ENCODE assay signal across 1 cellular context in the genomic region with DNA sequence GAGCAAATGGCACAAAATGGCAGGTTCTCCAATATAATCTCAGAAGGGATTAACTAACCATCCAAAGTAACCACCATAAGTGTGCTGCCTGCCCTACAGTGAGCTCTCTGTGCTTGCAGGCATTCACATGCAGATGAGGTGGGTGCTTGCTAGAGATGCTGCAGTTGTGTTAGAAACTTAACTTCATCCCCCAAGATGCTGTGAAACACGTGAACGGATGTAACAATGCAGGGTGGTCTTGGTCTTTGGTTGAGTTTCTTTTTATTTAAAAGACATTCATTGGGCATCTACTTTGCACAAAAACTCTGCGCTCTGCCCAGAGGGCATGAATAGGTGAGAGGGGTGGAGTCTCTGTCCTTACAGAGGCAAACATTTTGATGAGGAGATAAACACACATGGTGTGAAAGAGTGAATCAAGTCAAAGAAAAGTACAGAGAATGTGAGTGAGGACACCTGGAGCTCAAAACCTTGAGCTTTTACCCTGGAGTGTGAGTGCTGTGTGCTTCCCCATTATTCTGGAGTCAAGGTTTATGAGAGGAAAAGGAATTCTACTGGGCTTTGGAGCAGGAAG.
TF ChIP-seq lines count a peak whose summit lies in the region.

No MANE protein-coding gene starts in this region.

TF ChIP-seq in GM23338, 12 proteins besides CTCF, POLR2A, EP300 and RAD21 (continued from another document):
- TF ChIP-seq, protein P1, sequence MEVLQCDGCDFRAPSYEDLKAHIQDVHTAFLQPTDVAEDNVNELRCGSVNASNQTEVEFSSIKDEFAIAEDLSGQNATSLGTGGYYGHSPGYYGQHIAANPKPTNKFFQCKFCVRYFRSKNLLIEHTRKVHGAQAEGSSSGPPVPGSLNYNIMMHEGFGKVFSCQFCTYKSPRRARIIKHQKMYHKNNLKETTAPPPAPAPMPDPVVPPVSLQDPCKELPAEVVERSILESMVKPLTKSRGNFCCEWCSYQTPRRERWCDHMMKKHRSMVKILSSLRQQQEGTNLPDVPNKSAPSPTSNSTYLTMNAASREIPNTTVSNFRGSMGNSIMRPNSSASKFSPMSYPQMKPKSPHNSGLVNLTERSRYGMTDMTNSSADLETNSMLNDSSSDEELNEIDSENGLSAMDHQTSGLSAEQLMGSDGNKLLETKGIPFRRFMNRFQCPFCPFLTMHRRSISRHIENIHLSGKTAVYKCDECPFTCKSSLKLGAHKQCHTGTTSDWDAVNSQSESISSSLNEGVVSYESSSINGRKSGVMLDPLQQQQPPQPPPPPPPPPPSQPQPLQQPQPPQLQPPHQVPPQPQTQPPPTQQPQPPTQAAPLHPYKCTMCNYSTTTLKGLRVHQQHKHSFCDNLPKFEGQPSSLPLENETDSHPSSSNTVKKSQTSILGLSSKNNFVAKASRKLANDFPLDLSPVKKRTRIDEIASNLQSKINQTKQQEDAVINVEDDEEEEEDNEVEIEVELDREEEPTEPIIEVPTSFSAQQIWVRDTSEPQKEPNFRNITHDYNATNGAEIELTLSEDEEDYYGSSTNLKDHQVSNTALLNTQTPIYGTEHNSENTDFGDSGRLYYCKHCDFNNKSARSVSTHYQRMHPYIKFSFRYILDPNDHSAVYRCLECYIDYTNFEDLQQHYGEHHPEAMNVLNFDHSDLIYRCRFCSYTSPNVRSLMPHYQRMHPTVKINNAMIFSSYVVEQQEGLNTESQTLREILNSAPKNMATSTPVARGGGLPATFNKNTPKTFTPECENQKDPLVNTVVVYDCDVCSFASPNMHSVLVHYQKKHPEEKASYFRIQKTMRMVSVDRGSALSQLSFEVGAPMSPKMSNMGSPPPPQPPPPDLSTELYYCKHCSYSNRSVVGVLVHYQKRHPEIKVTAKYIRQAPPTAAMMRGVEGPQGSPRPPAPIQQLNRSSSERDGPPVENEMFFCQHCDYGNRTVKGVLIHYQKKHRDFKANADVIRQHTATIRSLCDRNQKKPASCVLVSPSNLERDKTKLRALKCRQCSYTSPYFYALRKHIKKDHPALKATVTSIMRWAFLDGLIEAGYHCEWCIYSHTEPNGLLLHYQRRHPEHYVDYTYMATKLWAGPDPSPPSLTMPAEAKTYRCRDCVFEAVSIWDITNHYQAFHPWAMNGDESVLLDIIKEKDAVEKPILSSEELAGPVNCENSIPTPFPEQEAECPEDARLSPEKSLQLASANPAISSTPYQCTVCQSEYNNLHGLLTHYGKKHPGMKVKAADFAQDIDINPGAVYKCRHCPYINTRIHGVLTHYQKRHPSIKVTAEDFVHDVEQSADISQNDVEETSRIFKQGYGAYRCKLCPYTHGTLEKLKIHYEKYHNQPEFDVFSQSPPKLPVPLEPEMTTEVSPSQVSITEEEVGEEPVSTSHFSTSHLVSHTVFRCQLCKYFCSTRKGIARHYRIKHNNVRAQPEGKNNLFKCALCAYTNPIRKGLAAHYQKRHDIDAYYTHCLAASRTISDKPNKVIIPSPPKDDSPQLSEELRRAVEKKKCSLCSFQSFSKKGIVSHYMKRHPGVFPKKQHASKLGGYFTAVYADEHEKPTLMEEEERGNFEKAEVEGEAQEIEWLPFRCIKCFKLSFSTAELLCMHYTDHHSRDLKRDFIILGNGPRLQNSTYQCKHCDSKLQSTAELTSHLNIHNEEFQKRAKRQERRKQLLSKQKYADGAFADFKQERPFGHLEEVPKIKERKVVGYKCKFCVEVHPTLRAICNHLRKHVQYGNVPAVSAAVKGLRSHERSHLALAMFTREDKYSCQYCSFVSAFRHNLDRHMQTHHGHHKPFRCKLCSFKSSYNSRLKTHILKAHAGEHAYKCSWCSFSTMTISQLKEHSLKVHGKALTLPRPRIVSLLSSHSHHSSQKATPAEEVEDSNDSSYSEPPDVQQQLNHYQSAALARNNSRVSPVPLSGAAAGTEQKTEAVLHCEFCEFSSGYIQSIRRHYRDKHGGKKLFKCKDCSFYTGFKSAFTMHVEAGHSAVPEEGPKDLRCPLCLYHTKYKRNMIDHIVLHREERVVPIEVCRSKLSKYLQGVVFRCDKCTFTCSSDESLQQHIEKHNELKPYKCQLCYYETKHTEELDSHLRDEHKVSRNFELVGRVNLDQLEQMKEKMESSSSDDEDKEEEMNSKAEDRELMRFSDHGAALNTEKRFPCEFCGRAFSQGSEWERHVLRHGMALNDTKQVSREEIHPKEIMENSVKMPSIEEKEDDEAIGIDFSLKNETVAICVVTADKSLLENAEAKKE (CRISPR knock-in tag; IDR thresholded peaks at IDR 0.05), result 0 out of 2 replicates have a peak, but pooled peaks have one; percentile 19
- TF ChIP-seq POLR2AphosphoS5 (IDR thresholded peaks at IDR 0.05; ENCODE audit: low read depth), result no peak
TF ChIP-seq in GM23338: peak in this region for 2.
